Comparison of ENCODE assay signal across 10 cellular contexts in the genomic region with DNA sequence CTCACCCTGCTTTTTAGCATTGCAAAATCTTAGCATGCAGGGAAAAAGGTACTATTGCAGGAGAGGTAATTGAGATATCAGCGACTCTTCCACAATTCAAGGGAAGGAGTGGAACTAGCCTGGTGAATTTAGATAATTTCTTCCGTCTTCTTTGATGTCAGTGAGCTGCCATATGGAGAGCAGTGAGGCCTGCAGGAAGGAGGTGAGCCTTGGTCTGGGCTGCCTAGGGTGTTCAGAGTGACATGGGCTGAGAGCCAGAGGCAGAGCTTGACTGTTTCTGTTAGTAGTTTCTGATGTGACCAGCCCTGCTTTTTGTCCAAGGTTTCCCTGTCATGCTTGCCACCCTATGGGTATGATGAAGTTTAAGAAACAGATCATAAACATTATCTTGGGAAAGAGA. TPM values are rescaled to one million over a fixed set of nuclear protein-coding genes. Genes with fewer than 3 reads are reported as not detected.
DNase-seq lines count a peak whose midpoint lies in the region; ATAC-seq and TF ChIP-seq lines count a peak whose summit lies in the region.
"Had no signal": no experiment of that assay in that cellular context is flagged by ENCODE, and none has a peak within 500 bp of the region (broad histone marks: within the 10 kb centered on the region; RNA-seq: fewer than 3 reads in every experiment).

No MANE protein-coding gene starts in this region.

- H3K4me3 Mint-ChIP-seq in activated naive CD4-positive, alpha-beta T cell treated with anti-CD3 and anti-CD28 coated beads, Interleukin-2, amount 10 ng/mL, durations not matched to agents 7 days and 5 days, result no peak overlapping the region

- peaks cover 13% of the 10 kb centered on the region for H3K4me1 Mint-ChIP-seq in activated naive CD4-positive, alpha-beta T cell treated with anti-CD3 and anti-CD28 coated beads, Interleukin-2, amount 10 ng/mL, durations not matched to agents 7 days and 5 days

- H3K4me1 ChIP-seq in heart left ventricle (peaks cover 18 to 57% (median 49%) of the 10 kb centered on the region in 12 donors), vagina (peaks cover 77% of the 10 kb centered on the region)

- TF ChIP-seq POLR2A in heart left ventricle (IDR thresholded peaks at IDR 0.05) (no peak), vagina (IDR thresholded peaks at IDR 0.05) (no peak)

- H3K27me3 Mint-ChIP-seq in activated naive CD4-positive, alpha-beta T cell treated with anti-CD3 and anti-CD28 coated beads, Interleukin-2, amount 10 ng/mL, durations not matched to agents 7 days and 5 days, result no peaks in the 10 kb centered on the region

- intact Hi-C loops in heart left ventricle (cut with DNase I), result no loop called here
- intact Hi-C loops in vagina (cut with DNase I), result no loop called here

- WGBS in heart left ventricle, 4 donors, result 15 to 19% (median 17%) methylated on average over 2 of the region's 2 CpGs

- CTCF ChIA-PET in activated naive CD4-positive, alpha-beta T cell treated with anti-CD3 and anti-CD28 coated beads, Interleukin-2, amount 10 ng/mL, durations not matched to agents 7 days and 5 days (lab: Charles Lee), result no interaction called here

- H3K4me3 ChIP-seq in heart left ventricle (no peak overlapping the region), vagina (no peak overlapping the region)

- ATAC-seq in activated naive CD4-positive, alpha-beta T cell treated with anti-CD3 and anti-CD28 coated beads, Interleukin-2, amount 50 U/mL, for 72 hours, result peak in 1 of 2 donors; percentile 52
- ATAC-seq in heart left ventricle, result peak; percentile 80 to 88 (median 82)
- no peak for ATAC-seq in GM21723 (IDR thresholded peaks at IDR 0.05; ENCODE audit: unreplicated experiment)

- H3K27me3 ChIP-seq in heart left ventricle (no peaks in the 10 kb centered on the region), vagina (no peaks in the 10 kb centered on the region)

- peaks cover 0 to 7% of the 10 kb centered on the region in 2 donors for H3K9me3 Mint-ChIP-seq in activated naive CD4-positive, alpha-beta T cell treated with anti-CD3 and anti-CD28 coated beads, Interleukin-2, amount 50 U/mL, for 72 hours
- no peaks in the 10 kb centered on the region for H3K9me3 Mint-ChIP-seq in activated naive CD4-positive, alpha-beta T cell treated with anti-CD3 and anti-CD28 coated beads, Interleukin-2, amount 10 ng/mL, durations not matched to agents 7 days and 5 days

- H3K36me3 ChIP-seq in heart left ventricle, result no peaks in the 10 kb centered on the region
- no peaks in the 10 kb centered on the region for H3K36me3 ChIP-seq in vagina

- peak overlapping the region; percentile 55 to 68 for H3K27ac Mint-ChIP-seq in activated naive CD4-positive, alpha-beta T cell treated with anti-CD3 and anti-CD28 coated beads, Interleukin-2, amount 50 U/mL, for 72 hours
- H3K27ac Mint-ChIP-seq in activated naive CD4-positive, alpha-beta T cell treated with anti-CD3 and anti-CD28 coated beads, Interleukin-2, amount 10 ng/mL, durations not matched to agents 7 days and 5 days, result no peak overlapping the region

- H3K9me3 ChIP-seq in heart left ventricle (no peaks in the 10 kb centered on the region), vagina (no peaks in the 10 kb centered on the region)

- no peak for TF ChIP-seq CTCF in heart left ventricle (IDR thresholded peaks at IDR 0.05)
- TF ChIP-seq CTCF in vagina (IDR thresholded peaks at IDR 0.05), result no peak

- peak overlapping the region in 9 of 12 donors; percentile 2 to 54 (median 23) for H3K27ac ChIP-seq in heart left ventricle
- H3K27ac ChIP-seq in vagina, result peak overlapping the region; percentile 3
- H3K27ac ChIP-seq: epithelial cell of prostate had no signal

- peaks cover 0 to 17% of the 10 kb centered on the region in 2 donors for H3K36me3 Mint-ChIP-seq in activated naive CD4-positive, alpha-beta T cell treated with anti-CD3 and anti-CD28 coated beads, Interleukin-2, amount 50 U/mL, for 72 hours
- H3K36me3 Mint-ChIP-seq in activated naive CD4-positive, alpha-beta T cell treated with anti-CD3 and anti-CD28 coated beads, Interleukin-2, amount 10 ng/mL, durations not matched to agents 7 days and 5 days, result peaks cover 20% of the 10 kb centered on the region

- no peak for DNase-seq in activated naive CD4-positive, alpha-beta T cell treated with anti-CD3 and anti-CD28 coated beads, Interleukin-2, amount 50 U/mL, for 72 hours (ENCODE audit: low spot score in 2 of 2)
- DNase-seq in activated naive CD4-positive, alpha-beta T cell treated with anti-CD3 and anti-CD28 coated beads, Interleukin-2, amount 10 ng/mL, durations not matched to agents 7 days and 5 days, result no peak
- DNase-seq in NCI-H69 (lab: John Stamatoyannopoulos, UW) (peak; percentile 84), heart left ventricle (peak in 4 of 5 donors; percentile 28 to 60 (median 46)), vagina (ENCODE audit: extremely low spot score in 2 of 2) (no peak), NCI-H2227 (lab: John Stamatoyannopoulos, UW; ENCODE audit: unreplicated experiment) (no peak)
- no peak for DNase-seq in NK-92 treated with Interleukin-12 subunit alpha and Interleukin-12 subunit beta, amount 100 ng/mL, for 24 hours (lab: John Stamatoyannopoulos, UW)
- DNase-seq: COR-L47 had no signal

RNA-seq across cellular contexts. Expression of a gene that starts 28.6 kb away (rescaled TPM):
- 10 to 100 TPM; 19.4 to 27.1 TPM for total RNA-seq in activated naive CD4-positive, alpha-beta T cell treated with anti-CD3 and anti-CD28 coated beads, Interleukin-2, amount 50 U/mL, for 72 hours
- 10 to 100 TPM; 36.8 to 61.3 (median 46.9) TPM for total RNA-seq in heart left ventricle
- 10 to 100 TPM; 10.4 to 11.4 TPM for polyA plus RNA-seq in heart left ventricle
- total RNA-seq in vagina, result 59.2 TPM

Comparison
In these comparisons a context has a peak if more than half of its experiments do, and no peak if none do; other contexts are left out.
1. DNase-seq: peak in NCI-H69 (single experiment) and heart left ventricle (4 of 5); none in activated naive CD4-positive, alpha-beta T cell treated with anti-CD3 and anti-CD28 coated beads, Interleukin-2, amount 50 U/mL, for 72 hours (0 of 2), activated naive CD4-positive, alpha-beta T cell treated with anti-CD3 and anti-CD28 coated beads, Interleukin-2, amount 10 ng/mL, durations not matched to agents 7 days and 5 days (single experiment), vagina (0 of 2), NCI-H2227 (single experiment) and NK-92 treated with Interleukin-12 subunit alpha and Interleukin-12 subunit beta, amount 100 ng/mL, for 24 hours (single experiment).